Comparison of ENCODE assay signal across 9 cellular contexts in genomic region chr1:25692560-25692959, GRCh38.
DNase-seq lines count a peak whose midpoint lies in the region; ATAC-seq and TF ChIP-seq lines count a peak whose summit lies in the region.
"Had no signal": no experiment of that assay in that cellular context is flagged by ENCODE, and none has a peak within 500 bp of the region (broad histone marks: within the 10 kb centered on the region; RNA-seq: fewer than 3 reads in every experiment).

No MANE protein-coding gene starts in this region.

- H3K36me3 ChIP-seq in breast epithelium: no peaks in the 10 kb centered on the region
- no peaks in the 10 kb centered on the region for H3K36me3 ChIP-seq in thyroid gland

- no peaks in the 10 kb centered on the region for H3K9me3 Mint-ChIP-seq in MCF 10A (ENCODE audit: unreplicated experiment)

- WGBS in thyroid gland, 2 donors: 76 to 84% methylated on average over 6 of the region's 6 CpGs

- peaks cover 13% of the 10 kb centered on the region for H3K4me1 Mint-ChIP-seq in MCF 10A (ENCODE audit: insufficient read depth, unreplicated experiment)

- H3K4me1 ChIP-seq in breast epithelium (peaks cover 0 to 6% of the 10 kb centered on the region in 2 donors), thyroid gland (peaks cover 32 to 50% of the 10 kb centered on the region in 2 donors)

- H3K4me3 ChIP-seq in breast epithelium (no peak overlapping the region), dorsolateral prefrontal cortex (no peak overlapping the region), thyroid gland (replicated peaks in 1 of 3) (no peak overlapping the region)

- no peak overlapping the region for H3K27ac Mint-ChIP-seq in MCF 10A (ENCODE audit: low read depth, unreplicated experiment)

- H3K36me3 Mint-ChIP-seq in MCF 10A (ENCODE audit: insufficient read depth, unreplicated experiment): no peaks in the 10 kb centered on the region

- H3K27ac ChIP-seq in breast epithelium (no peak overlapping the region), dorsolateral prefrontal cortex (peak overlapping the region in 5 of 59 donors; percentile 2 to 91 (median 16)), thyroid gland (peak overlapping the region in 2 of 3 donors; percentile 93 to 96)

- POLR2A ChIA-PET in MCF 10A (lab: Yijun Ruan, JAX): interaction anchor here (1.5 kb wide), 1 partner anchor 11 kb away, joined by 3 read pairs; no protein-coding TSS in a partner anchor

- TF ChIP-seq POLR2A in breast epithelium (IDR thresholded peaks at IDR 0.05) (no peak), thyroid gland (IDR thresholded peaks at IDR 0.05) (no peak)

- DNase-seq in MCF 10A (ENCODE audit: unreplicated experiment) (no peak), breast epithelium (ENCODE audit: low spot score in 2 of 2) (no peak), NCI-H82 treated with DMSO at 0.1 percent for 48 hours (lab: John Stamatoyannopoulos, UW; ENCODE audit: unreplicated experiment) (peak; percentile 62), dorsolateral prefrontal cortex (no peak), thyroid gland (no peak), SIG-M5 treated with dmso at 0.1 percent for 504 hours (lab: John Stamatoyannopoulos, UW; ENCODE audit: unreplicated experiment) (no peak), C1 segment of cervical spinal cord (lab: John Stamatoyannopoulos, UW) (no peak)
- DNase-seq: activated gamma-delta T cell treated with Interleukin-2 at 50 U/mL for 16 hours had no signal

- no peak for ATAC-seq in HG03025 (IDR thresholded peaks at IDR 0.05; ENCODE audit: low FRiP score, unreplicated experiment)

- intact Hi-C loops in MCF 10A (cut with micrococcal nuclease): no loop called here
- intact Hi-C loops in breast epithelium (cut with DNase I; ENCODE audit: low total_unique reads): no loop called here
- intact Hi-C loops in dorsolateral prefrontal cortex (cut with DNase I): no loop called here
- intact Hi-C loops in thyroid gland (cut with DNase I): loop anchor here (10.0 kb wide), 1 partner anchor 78 kb away; the partner anchor contains the start of gene MAN1C1

- CTCF ChIA-PET in MCF 10A (lab: Yijun Ruan, JAX): interaction anchor here (0.8 to 1.5 kb wide), 4 partner anchors 32 to 172 kb away, joined by 3 to 5 read pairs (median 3); no protein-coding TSS in a partner anchor

- TF ChIP-seq CTCF in MCF 10A (IDR thresholded peaks at IDR 0.05; ENCODE audit: unreplicated experiment): peak; percentile 13
- no peak for TF ChIP-seq CTCF in breast epithelium (IDR thresholded peaks at IDR 0.05)
- peak in 40 of 56 donors; percentile 8 to 45 (median 25) for TF ChIP-seq CTCF in dorsolateral prefrontal cortex (IDR thresholded peaks at IDR 0.05 in 54 of 56, conservative IDR thresholded peaks at IDR 0.05 in 2 of 56; ENCODE audit: low read depth in 1 of 56, partially characterized antibody in 56 of 56)
- TF ChIP-seq CTCF in thyroid gland (IDR thresholded peaks at IDR 0.05): peak in 4 of 6 experiments; percentile 37 to 44 (median 40)

- no peaks in the 10 kb centered on the region for H3K27me3 ChIP-seq in breast epithelium
- H3K27me3 ChIP-seq in dorsolateral prefrontal cortex: no peaks in the 10 kb centered on the region
- no peaks in the 10 kb centered on the region for H3K27me3 ChIP-seq in thyroid gland

- H3K27me3 Mint-ChIP-seq in MCF 10A (ENCODE audit: insufficient read depth, unreplicated experiment): peaks cover 8% of the 10 kb centered on the region

- H3K4me3 Mint-ChIP-seq in MCF 10A (ENCODE audit: unreplicated experiment): no peak overlapping the region

- no TSS peak for BruUV-seq in MCF 10A (replicated peaks; lab: Mats Ljungman, UMichigan)

- H3K9me3 ChIP-seq in breast epithelium (no peaks in the 10 kb centered on the region), thyroid gland (no peaks in the 10 kb centered on the region)

Comparison
In these comparisons a context has a peak if more than half of its experiments do, and no peak if none do; other contexts are left out.
1. CTCF ChIP-seq: peak in MCF 10A (single experiment), dorsolateral prefrontal cortex (40 of 56) and thyroid gland (4 of 6); none in breast epithelium (0 of 3).
2. H3K27ac ChIP-seq: peak in thyroid gland (2 of 3); none in breast epithelium (0 of 2).